ENCODE assay signal across 29 cellular contexts in genomic region chr9:108262836-108263235, GRCh38.
"Had no signal": no experiment of that assay in that cellular context is flagged by ENCODE, and none has a peak within 500 bp of the region (broad histone marks: within the 10 kb centered on the region; RNA-seq: fewer than 3 reads in every experiment).

No MANE protein-coding gene starts in this region.

- H3K4me1 ChIP-seq: stomach, thyroid gland, tibial artery, transverse colon, upper lobe of left lung, upper lobe of right lung, uterus had no signal

- H3K27ac Mint-ChIP-seq: stimulated activated effector memory CD8-positive, alpha-beta T cell treated with anti-CD3 and anti-CD28 coated beads, Interleukin-12 subunit alpha, Interleukin-12 subunit beta, amount 100 ng/mL, for 72 hours; stimulated activated memory B cell treated with anti-CD40 and anti-IgM and Interleukin-4, amounts not matched to agents 10 μg/mL and 1 μg/mL and 100 μg/mL, for 72 hours; stimulated activated naive B cell treated with anti-CD40 and anti-IgM and Interleukin-4, amounts not matched to agents 10 μg/mL and 1 μg/mL and 100 μg/mL, for 72 hours; stimulated activated naive CD8-positive, alpha-beta T cell treated with anti-CD3 and anti-CD28 coated beads, Interleukin-15, amount 100 ng/mL, for 72 hours; stimulated activated naive CD8-positive, alpha-beta T cell treated with anti-CD3 and anti-CD28 coated beads, Interleukin-15, Interleukin-2, amounts not matched to agents 100 ng/mL and 50 ng/mL, for 24 hours; type B pancreatic cell had no signal

- H3K36me3 Mint-ChIP-seq: stimulated activated effector memory CD8-positive, alpha-beta T cell treated with anti-CD3 and anti-CD28 coated beads, Interleukin-12 subunit alpha, Interleukin-12 subunit beta, amount 100 ng/mL, for 72 hours; stimulated activated memory B cell treated with anti-CD40 and anti-IgM and Interleukin-4, amounts not matched to agents 10 μg/mL and 1 μg/mL and 100 μg/mL, for 72 hours; stimulated activated naive B cell treated with anti-CD40 and anti-IgM and Interleukin-4, amounts not matched to agents 10 μg/mL and 1 μg/mL and 100 μg/mL, for 72 hours; type B pancreatic cell had no signal

- H3K4me3 Mint-ChIP-seq: stimulated activated effector memory CD8-positive, alpha-beta T cell treated with anti-CD3 and anti-CD28 coated beads, Interleukin-12 subunit alpha, Interleukin-12 subunit beta, amount 100 ng/mL, for 72 hours; stimulated activated memory B cell treated with anti-CD40 and anti-IgM and Interleukin-4, amounts not matched to agents 10 μg/mL and 1 μg/mL and 100 μg/mL, for 72 hours; stimulated activated naive B cell treated with anti-CD40 and anti-IgM and Interleukin-4, amounts not matched to agents 10 μg/mL and 1 μg/mL and 100 μg/mL, for 72 hours; stimulated activated naive CD8-positive, alpha-beta T cell treated with anti-CD3 and anti-CD28 coated beads, Interleukin-15, amount 100 ng/mL, for 72 hours; stimulated activated naive CD8-positive, alpha-beta T cell treated with anti-CD3 and anti-CD28 coated beads, Interleukin-15, Interleukin-2, amounts not matched to agents 100 ng/mL and 50 ng/mL, for 24 hours; type B pancreatic cell had no signal

- FAIRE-seq: urothelium cell line had no signal

- H3K9me3 Mint-ChIP-seq: stimulated activated memory B cell treated with anti-CD40 and anti-IgM and Interleukin-4, amounts not matched to agents 10 μg/mL and 1 μg/mL and 100 μg/mL, for 72 hours; stimulated activated naive B cell treated with anti-CD40 and anti-IgM and Interleukin-4, amounts not matched to agents 10 μg/mL and 1 μg/mL and 100 μg/mL, for 72 hours; type B pancreatic cell had no signal

- H3K4me1 Mint-ChIP-seq: stimulated activated effector memory CD8-positive, alpha-beta T cell treated with anti-CD3 and anti-CD28 coated beads, Interleukin-12 subunit alpha, Interleukin-12 subunit beta, amount 100 ng/mL, for 72 hours; stimulated activated memory B cell treated with anti-CD40 and anti-IgM and Interleukin-4, amounts not matched to agents 10 μg/mL and 1 μg/mL and 100 μg/mL, for 72 hours; stimulated activated naive CD8-positive, alpha-beta T cell treated with anti-CD3 and anti-CD28 coated beads, Interleukin-15, amount 100 ng/mL, for 72 hours had no signal

- H3K27me3 ChIP-seq: stomach, suprapubic skin, testis, thyroid gland, tibial artery, tibial nerve, transverse colon, upper lobe of left lung, upper lobe of right lung, uterus, vagina had no signal

- H3K4me3 ChIP-seq: stomach, suprapubic skin, testis, thoracic aorta, thyroid gland, tibial artery, tibial nerve, transverse colon, upper lobe of left lung, upper lobe of right lung, uterus, vagina had no signal

- H3K9me3 ChIP-seq: stomach, suprapubic skin, testis, thoracic aorta, thyroid gland, tibial artery, tibial nerve, transverse colon, upper lobe of left lung, upper lobe of right lung, uterus, vagina had no signal

- DNase-seq: stimulated activated CD4-positive, alpha-beta T cell treated with anti-CD3 and anti-CD28 coated beads, Interleukin-2, amount 100 ng/mL, for 48 hours; stimulated activated CD4-positive, alpha-beta T cell treated with anti-CD3 and anti-CD28 coated beads, Interleukin-4, amount 100 ng/mL, for 1 hour; stimulated activated CD4-positive, alpha-beta T cell treated with anti-CD3 and anti-CD28 coated beads, Interleukin-4, amount 100 ng/mL, for 24 hours; stimulated activated CD4-positive, alpha-beta T cell treated with anti-CD3 and anti-CD28 coated beads, Interleukin-4, amount 100 ng/mL, for 4 hours; stimulated activated CD8-positive, alpha-beta memory T cell treated with anti-CD3 and anti-CD28 coated beads, Interleukin-4, amount 100 ng/mL, for 48 hours; stimulated activated naive B cell treated with anti-CD40 and anti-IgM and Interleukin-4, amounts not matched to agents 10 μg/mL and 1 μg/mL and 100 μg/mL, for 72 hours; stimulated activated naive CD4-positive, alpha-beta T cell; stimulated activated naive CD4-positive, alpha-beta T cell treated with Interleukin-2 at 50 U/mL for 16 hours; stimulated activated naive CD8-positive, alpha-beta T cell treated with anti-CD3 and anti-CD28 coated beads, Interleukin-15, amount 100 ng/mL, for 72 hours; stimulated activated naive CD8-positive, alpha-beta T cell treated with anti-CD3 and anti-CD28 coated beads, Interleukin-15, Interleukin-2, amounts not matched to agents 100 U/mL and 50 U/mL, for 24 hours; stomach; substantia nigra; testis; thyroid gland; tibial artery; transverse colon; trophoblast cell; upper lobe of right lung; uterus had no signal

- H3K36me3 ChIP-seq: stomach, suprapubic skin, thoracic aorta, thyroid gland, tibial artery, tibial nerve, transverse colon, upper lobe of left lung, upper lobe of right lung, uterus, vagina had no signal

- ATAC-seq: stimulated activated effector memory CD8-positive, alpha-beta T cell treated with anti-CD3 and anti-CD28 coated beads, Interleukin-12 subunit alpha, Interleukin-12 subunit beta, amount 100 ng/mL, for 72 hours; stimulated activated memory B cell treated with anti-CD40 and anti-IgM and Interleukin-4, amounts not matched to agents 10 μg/mL and 1 μg/mL and 100 μg/mL, for 72 hours; stimulated activated naive B cell treated with anti-CD40 and anti-IgM and Interleukin-4, amounts not matched to agents 10 μg/mL and 1 μg/mL and 100 μg/mL, for 72 hours; stimulated activated naive CD8-positive, alpha-beta T cell treated with anti-CD3 and anti-CD28 coated beads, Interleukin-15, amount 100 ng/mL, for 72 hours; stimulated activated naive CD8-positive, alpha-beta T cell treated with anti-CD3 and anti-CD28 coated beads, Interleukin-15, Interleukin-2, amounts not matched to agents 100 U/mL and 50 U/mL, for 24 hours; upper lobe of right lung had no signal

- H3K27me3 Mint-ChIP-seq: stimulated activated memory B cell treated with anti-CD40 and anti-IgM and Interleukin-4, amounts not matched to agents 10 μg/mL and 1 μg/mL and 100 μg/mL, for 72 hours; stimulated activated naive CD8-positive, alpha-beta T cell treated with anti-CD3 and anti-CD28 coated beads, Interleukin-15, amount 100 ng/mL, for 72 hours; stimulated activated naive CD8-positive, alpha-beta T cell treated with anti-CD3 and anti-CD28 coated beads, Interleukin-15, Interleukin-2, amounts not matched to agents 100 ng/mL and 50 ng/mL, for 24 hours; type B pancreatic cell had no signal

- H3K27ac ChIP-seq: stomach, suprapubic skin, testis, thoracic aorta, thyroid gland, tibial artery, tibial nerve, transverse colon, upper lobe of left lung, upper lobe of right lung, uterus, vagina had no signal
